21 cellular contexts compared by ENCODE assay signal in the genomic region with DNA sequence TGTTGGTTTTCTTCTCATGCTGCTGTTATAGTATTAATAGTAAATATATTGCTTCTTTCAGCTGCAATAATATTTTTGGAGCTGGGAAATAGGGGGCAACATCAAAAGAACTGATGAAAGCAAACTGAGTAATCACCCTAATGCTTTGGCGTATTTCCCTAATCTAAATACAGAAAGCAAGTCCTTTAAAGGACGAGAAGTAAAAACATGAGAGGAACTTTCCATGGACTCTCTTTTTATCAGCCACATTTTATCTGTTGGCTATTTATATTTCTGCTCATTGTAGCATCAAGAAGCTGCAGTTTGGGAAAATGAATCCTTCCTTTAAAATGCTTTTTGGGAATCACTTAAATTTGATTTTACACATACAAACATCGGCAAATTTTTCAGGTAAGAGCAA.
"Had no signal": no experiment of that assay in that cellular context is flagged by ENCODE, and none has a peak within 500 bp of the region (broad histone marks: within the 10 kb centered on the region; RNA-seq: fewer than 3 reads in every experiment).

No MANE protein-coding gene starts in this region.

- H3K27me3 ChIP-seq: brain microvascular endothelial cell, colonic mucosa, gastroesophageal sphincter, left lung, pancreas, spleen, testis, transverse colon had no signal

- H3K4me1 ChIP-seq: colonic mucosa, gastroesophageal sphincter, left lung, pancreas, psoas muscle, spleen, testis, transverse colon had no signal

- ATAC-seq: gastroesophageal sphincter; left lung; pancreas; psoas muscle; stimulated activated naive CD8-positive, alpha-beta T cell treated with anti-CD3 and anti-CD28 coated beads, Interleukin-15, Interleukin-2, amounts not matched to agents 100 U/mL and 50 U/mL, for 24 hours had no signal

- H3K36me3 ChIP-seq: brain microvascular endothelial cell, colonic mucosa, gastroesophageal sphincter, left lung, pancreas, spleen, transverse colon had no signal

- H3K9me3 ChIP-seq: colonic mucosa, gastroesophageal sphincter, left lung, pancreas, psoas muscle, spleen, testis, transverse colon had no signal

- FAIRE-seq: astrocyte, pancreas had no signal

- DNase-seq: activated CD4-positive, alpha-beta T cell treated with anti-CD3 and anti-CD28 coated beads for 4 hours; activated CD4-positive, alpha-beta T cell treated with anti-CD3 and anti-CD28 coated beads, Interleukin-2, amount 50 U/mL, for 48 hours; activated CD8-positive, alpha-beta memory T cell treated with anti-CD3 and anti-CD28 coated beads, Interleukin-2, amount 50 U/mL, for 4 hours; activated gamma-delta T cell; activated naive CD4-positive, alpha-beta T cell treated with anti-CD3 and anti-CD28 coated beads, Interleukin-2, amount 10 ng/mL, durations not matched to agents 7 days and 5 days; activated T-cell treated with anti-CD3 and anti-CD28 coated beads, Interleukin-2, amount 50 U/mL, for 1 hour; amniotic stem cell; brain microvascular endothelial cell; colonic mucosa; effector CD8-positive, alpha-beta T cell; kidney glomerular epithelial cell; left lung; pancreas; psoas muscle; spleen; stimulated activated CD4-positive, alpha-beta T cell treated with anti-CD3 and anti-CD28 coated beads, Interleukin-2, amount 100 ng/mL, for 48 hours; stimulated activated naive CD8-positive, alpha-beta T cell treated with anti-CD3 and anti-CD28 coated beads, Interleukin-15, Interleukin-2, amounts not matched to agents 100 U/mL and 50 U/mL, for 24 hours; testis; transverse colon had no signal

- H3K4me3 ChIP-seq: colonic mucosa, gastroesophageal sphincter, left lung, pancreas, psoas muscle, spleen, testis, transverse colon had no signal

- H3K27ac ChIP-seq: brain microvascular endothelial cell, colonic mucosa, gastroesophageal sphincter, left lung, pancreas, psoas muscle, spleen, testis, transverse colon had no signal
